In genomic region chr16:20243731-20244281, GRCh38 we compare ENCODE assay signal across 18 cellular contexts.
A peak's percentile ranks its signal among the peaks of the same experiment; 100 is the strongest.
DNase-seq lines count a peak whose midpoint lies in the region; ATAC-seq and TF ChIP-seq lines count a peak whose summit lies in the region.
"Had no signal": no experiment of that assay in that cellular context is flagged by ENCODE, and none has a peak within 500 bp of the region (broad histone marks: within the 10 kb centered on the region; RNA-seq: fewer than 3 reads in every experiment).

No MANE protein-coding gene starts in this region.

- peak overlapping the region; percentile 23 for H3K27ac Mint-ChIP-seq in glutamatergic neuron (ENCODE audit: unreplicated experiment)
- H3K27ac Mint-ChIP-seq: B cell had no signal

- H3K4me2 ChIP-seq in hepatocyte, result no peak overlapping the region

- ATAC-seq in HG03095 (IDR thresholded peaks at IDR 0.05; ENCODE audit: unreplicated experiment) (no peak), GM21619 (IDR thresholded peaks at IDR 0.05; ENCODE audit: unreplicated experiment) (no peak)
- ATAC-seq: SK-N-SH treated with all-trans-retinoic acid at 6 μM for 48 hours had no signal

- 56% methylated on average over 3 of the region's 3 CpGs for WGBS in hepatocyte (ENCODE audit: low lambda C conversion rate, missing lambda C conversion rate)

- no peak overlapping the region for H3K4me3 ChIP-seq in HL-60 (replicated peaks; ENCODE audit: insufficient read depth, low read length)
- no peak overlapping the region for H3K4me3 ChIP-seq in hepatocyte
- H3K4me3 ChIP-seq: GM23248 had no signal

- H3K9me2 ChIP-seq in hepatocyte (replicated peaks; ENCODE audit: insufficient read depth), result no peaks in the 10 kb centered on the region

- H3K27me3 ChIP-seq in HL-60 (ENCODE audit: insufficient read depth, poor library complexity, severe bottlenecking) (no peaks in the 10 kb centered on the region), hepatocyte (peaks cover 4% of the 10 kb centered on the region)

- DNase-seq in Daoy (ENCODE audit: low read depth) (peak; percentile 29), HL-60 (ENCODE audit: low read depth in 1 of 2, low spot score in 1 of 2) (peak; percentile 20 to 33), OCI-M1 (lab: John Stamatoyannopoulos, UW) (peak; percentile 55), glutamatergic neuron (no peak), NCI-H1436 (lab: John Stamatoyannopoulos, UW) (no peak), hepatocyte (ENCODE audit: low spot score) (no peak)
- DNase-seq: CD4-positive, alpha-beta memory T cell; DMS79; GM23248; NCI-H1436 treated with DMSO at 0.1 percent for 48 hours; NCI-H2081 treated with DMSO at 0.1 percent for 48 hours; NCI-H510A; NCI-H774; SHP77 treated with DMSO at 0.1 percent for 48 hours had no signal

- peak overlapping the region; percentile 64 for H3K4me3 Mint-ChIP-seq in glutamatergic neuron (ENCODE audit: unreplicated experiment)
- H3K4me3 Mint-ChIP-seq: B cell; CD4-positive, alpha-beta memory T cell had no signal

- no peaks in the 10 kb centered on the region for H3K9me3 ChIP-seq in hepatocyte (ENCODE audit: low read depth)

- H3K36me3 Mint-ChIP-seq in glutamatergic neuron (ENCODE audit: unreplicated experiment), result peaks cover 6% of the 10 kb centered on the region
- H3K36me3 Mint-ChIP-seq: CD4-positive, alpha-beta memory T cell had no signal

- H2AFZ ChIP-seq in hepatocyte, result no peak overlapping the region
- H2AFZ ChIP-seq: GM23248 had no signal

- H3K27me3 Mint-ChIP-seq in glutamatergic neuron (ENCODE audit: unreplicated experiment), result peaks cover 5% of the 10 kb centered on the region

- no peak overlapping the region for H3K27ac ChIP-seq in HL-60 (replicated peaks)
- no peak overlapping the region for H3K27ac ChIP-seq in hepatocyte
- H3K27ac ChIP-seq: GM23248 had no signal

- peaks cover 5% of the 10 kb centered on the region for H3K9me3 Mint-ChIP-seq in glutamatergic neuron (ENCODE audit: unreplicated experiment)

- no peaks in the 10 kb centered on the region for H3K4me1 ChIP-seq in hepatocyte (ENCODE audit: insufficient read depth)

- TF ChIP-seq CTCF in HL-60 (IDR thresholded peaks at IDR 0.05; ENCODE audit: insufficient read depth, low read length) (no peak), glutamatergic neuron (IDR thresholded peaks at IDR 0.05; ENCODE audit: partially characterized antibody, unreplicated experiment) (no peak), hepatocyte (IDR thresholded peaks at IDR 0.05; ENCODE audit: poor library complexity) (no peak)

- H3K79me2 ChIP-seq in hepatocyte, result no peaks in the 10 kb centered on the region

- peaks cover 22% of the 10 kb centered on the region for H3K4me1 Mint-ChIP-seq in glutamatergic neuron (ENCODE audit: low read depth, unreplicated experiment)
- H3K4me1 Mint-ChIP-seq: CD4-positive, alpha-beta memory T cell had no signal

- H4K20me1 ChIP-seq in hepatocyte (ENCODE audit: insufficient read depth, poor library complexity, severe bottlenecking), result no peaks in the 10 kb centered on the region

- no peaks in the 10 kb centered on the region for H3K36me3 ChIP-seq in hepatocyte (replicated peaks; ENCODE audit: insufficient read depth, low read depth)

Comparison
In these comparisons a context has a peak if more than half of its experiments do, and no peak if none do; other contexts are left out.
1. DNase-seq: peak in Daoy (single experiment), HL-60 (2 of 2) and OCI-M1 (single experiment); none in glutamatergic neuron (single experiment), NCI-H1436 (single experiment) and hepatocyte (single experiment).